ENCODE assay signal across 8 cellular contexts in genomic region chr3:70531063-70531657, GRCh38.
DNase-seq lines count a peak whose midpoint lies in the region; ATAC-seq, FAIRE-seq and TF ChIP-seq lines count a peak whose summit lies in the region.

No MANE protein-coding gene starts in this region.

- intact Hi-C loops in MCF 10A (cut with micrococcal nuclease), result loop anchor here (1.0 to 10.0 kb wide), 3 partner anchors 436 to 1324 kb away; no protein-coding TSS in a partner anchor

- ATAC-seq in GM18867 (IDR thresholded peaks at IDR 0.05; ENCODE audit: unreplicated experiment) (no peak), GM21576 (IDR thresholded peaks at IDR 0.05; ENCODE audit: unreplicated experiment) (no peak)

- no peak overlapping the region for H4K8ac ChIP-seq in mesendoderm (ENCODE audit: low read depth, low read length)

- CTCF ChIA-PET in MCF 10A (lab: Yijun Ruan, JAX), result interaction anchor here (0.6 to 2.3 kb wide), 14 partner anchors 10 to 1271 kb away, joined by 3 to 7 read pairs (median 4); no protein-coding TSS in a partner anchor

- no peak overlapping the region for H3K27ac Mint-ChIP-seq in MCF 10A (ENCODE audit: low read depth, unreplicated experiment)

- no peak overlapping the region for H3K4me3 ChIP-seq in mesendoderm (ENCODE audit: low read length)

- H2BK5ac ChIP-seq in mesendoderm (ENCODE audit: low read length), result no peak overlapping the region

- BruUV-seq in MCF 10A (replicated peaks; lab: Mats Ljungman, UMichigan), result no TSS peak

- no peak overlapping the region for H3K18ac ChIP-seq in mesendoderm (ENCODE audit: low read length)

- TF ChIP-seq POLR2A in H54 (IDR thresholded peaks at IDR 0.05; ENCODE audit: low read depth, low read length), result no peak

- H3K36me3 ChIP-seq in mesendoderm (ENCODE audit: control insufficient read depth, insufficient read depth, low read length), result no peaks in the 10 kb centered on the region

- POLR2A ChIA-PET in MCF 10A (lab: Yijun Ruan, JAX), result no interaction called here

- no peaks in the 10 kb centered on the region for H3K79me2 ChIP-seq in mesendoderm (ENCODE audit: control insufficient read depth, insufficient read depth, low read length)

- peaks cover 3% of the 10 kb centered on the region for H3K4me1 ChIP-seq in mesendoderm (ENCODE audit: control insufficient read depth, low read depth, low read length)

- no peaks in the 10 kb centered on the region for H3K79me1 ChIP-seq in mesendoderm (ENCODE audit: low read length)

- no peak overlapping the region for H3K56ac ChIP-seq in mesendoderm (ENCODE audit: low read length)

- in situ Hi-C loops in Caki2 (cut with HindIII; ENCODE audit: low pct_unique_long_range_greater_than_20kb, low sequenced_read_pairs), result no loop called here

- no peak overlapping the region for H3K4me2 ChIP-seq in mesendoderm (ENCODE audit: low read length)

- no peaks in the 10 kb centered on the region for H3K27me3 ChIP-seq in mesendoderm (ENCODE audit: insufficient read depth, low read length, poor library complexity)

- TF ChIP-seq CTCF in MCF 10A (IDR thresholded peaks at IDR 0.05; ENCODE audit: unreplicated experiment), result peak; percentile 40

- H3K4ac ChIP-seq in mesendoderm (ENCODE audit: low read depth, low read length), result no peak overlapping the region

- no peak overlapping the region for H3K27ac ChIP-seq in mesendoderm (ENCODE audit: low read depth, low read length)

- H3K36me3 Mint-ChIP-seq in MCF 10A (ENCODE audit: insufficient read depth, unreplicated experiment), result no peaks in the 10 kb centered on the region

- H3K4me1 Mint-ChIP-seq in MCF 10A (ENCODE audit: insufficient read depth, unreplicated experiment), result no peaks in the 10 kb centered on the region

- no peak overlapping the region for H2AK5ac ChIP-seq in mesendoderm (ENCODE audit: low read length)

- no peak overlapping the region for H2BK120ac ChIP-seq in mesendoderm (ENCODE audit: low read depth, low read length)

- peaks cover 98% of the 10 kb centered on the region for H3K27me3 Mint-ChIP-seq in MCF 10A (ENCODE audit: insufficient read depth, unreplicated experiment)

- no CpG with 5 or more reads among the region's 4 CpGs for WGBS in mesendoderm (ENCODE audit: extremely low coverage, insufficient coverage, low lambda C conversion rate)

- no peak overlapping the region for H3K9ac ChIP-seq in mesendoderm (ENCODE audit: low read length)

- FAIRE-seq in H54 (lab: Jason Lieb, UNC), result no peak

- DNase-seq in Caki2 (ENCODE audit: low read depth) (peak; percentile 11), LHCN-M2 (ENCODE audit: low read depth) (peak; percentile 29), MCF 10A (ENCODE audit: unreplicated experiment) (peak; percentile 38), mesendoderm (peak; percentile 19), H54 (ENCODE audit: insufficient read length, low spot score) (no peak)
- no peak for DNase-seq in activated CD4-positive, alpha-beta T cell treated with anti-CD3 and anti-CD28 coated beads for 1 hour

- no peak overlapping the region for H3K23ac ChIP-seq in mesendoderm (ENCODE audit: low read length)

- H3K4me3 Mint-ChIP-seq in MCF 10A (ENCODE audit: unreplicated experiment), result no peak overlapping the region

- H4K5ac ChIP-seq in mesendoderm (ENCODE audit: low read length), result no peak overlapping the region

- H2BK15ac ChIP-seq in mesendoderm (replicated peaks; ENCODE audit: low read depth), result no peak overlapping the region

- H3K9me3 Mint-ChIP-seq in MCF 10A (ENCODE audit: unreplicated experiment), result no peaks in the 10 kb centered on the region

Comparison
In these comparisons a context has a peak if more than half of its experiments do, and no peak if none do; other contexts are left out.
1. DNase-seq: peak in Caki2 (single experiment), LHCN-M2 (single experiment), MCF 10A (single experiment) and mesendoderm (single experiment); none in H54 (single experiment) and activated CD4-positive, alpha-beta T cell treated with anti-CD3 and anti-CD28 coated beads for 1 hour (single experiment).